9 cellular contexts compared by ENCODE assay signal in genomic region chr11:128318856-128319474, GRCh38.
A peak's percentile ranks its signal among the peaks of the same experiment; 100 is the strongest.
DNase-seq lines count a peak whose midpoint lies in the region; ATAC-seq and TF ChIP-seq lines count a peak whose summit lies in the region.
"Had no signal": no experiment of that assay in that cellular context is flagged by ENCODE, and none has a peak within 500 bp of the region (broad histone marks: within the 10 kb centered on the region; RNA-seq: fewer than 3 reads in every experiment).

No MANE protein-coding gene starts in this region.

- in situ Hi-C loops in transverse colon (cut with MboI; ENCODE audit: low pct_ligation_motif_present in 1 of 4, low pct_unique_long_range_greater_than_20kb in 1 of 4, low sequenced_read_pairs in 3 of 4) = loop anchor here in 1 of 4 donors (25.0 kb wide), 1 partner anchor 143 kb away; no protein-coding TSS in a partner anchor

- H3K4me3 Mint-ChIP-seq in T-helper 17 cell = peak overlapping the region; percentile 70

- H3K4me1 ChIP-seq in stomach (no peaks in the 10 kb centered on the region), transverse colon (peaks cover 0 to 8% (median 2%) of the 10 kb centered on the region in 4 donors)

- H3K9me3 ChIP-seq in T-helper 17 cell (ENCODE audit: control insufficient read depth, low read length, poor library complexity, severe bottlenecking) = no peaks in the 10 kb centered on the region
- peaks cover 4 to 17% (median 11%) of the 10 kb centered on the region in 4 donors for H3K9me3 ChIP-seq in stomach
- H3K9me3 ChIP-seq in transverse colon = peaks cover 5 to 7% of the 10 kb centered on the region in 2 donors

- POLR2A ChIA-PET in GM10248 (lab: Yijun Ruan, JAX) = no interaction called here

- peaks cover 11% of the 10 kb centered on the region for H3K36me3 Mint-ChIP-seq in T-helper 17 cell (ENCODE audit: low read depth)

- H3K36me3 ChIP-seq in stomach (no peaks in the 10 kb centered on the region), transverse colon (no peaks in the 10 kb centered on the region)

- intact Hi-C loops in stomach (cut with DNase I; ENCODE audit: low total_unique reads) = no loop called here
- intact Hi-C loops in transverse colon (cut with DNase I; ENCODE audit: low total_unique reads) = no loop called here

- no peaks in the 10 kb centered on the region for H3K27me3 Mint-ChIP-seq in T-helper 17 cell

- TF ChIP-seq CTCF in GM10248 (IDR thresholded peaks at IDR 0.05; ENCODE audit: control extremely low read depth, extremely low read depth, low read depth, missing control alignments) (no peak), stomach (IDR thresholded peaks at IDR 0.05) (no peak), transverse colon (IDR thresholded peaks at IDR 0.05) (no peak)

- H3K27ac ChIP-seq in stomach (no peak overlapping the region), transverse colon (no peak overlapping the region)

- CTCF ChIA-PET in GM10248 (lab: Yijun Ruan, JAX) = interaction anchor here (0.8 to 3.1 kb wide), 7 partner anchors 10 to 311 kb away, joined by 3 to 16 read pairs (median 6); no protein-coding TSS in a partner anchor

- TF ChIP-seq EP300 in stomach (IDR thresholded peaks at IDR 0.05) (no peak), transverse colon (IDR thresholded peaks at IDR 0.05; ENCODE audit: low read depth) (no peak)

- 64 to 79% (median 75%) methylated on average over 8 of the region's 8 CpGs for WGBS in stomach, 5 donors
- WGBS in transverse colon (ENCODE audit: low coverage in 1 of 2), 2 donors = 46 to 69% methylated on average over 5 to 8 of the region's 8 CpGs

- H3K27ac Mint-ChIP-seq in T-helper 17 cell = peak overlapping the region; percentile 97

- H3K27me3 ChIP-seq in stomach = no peaks in the 10 kb centered on the region
- H3K27me3 ChIP-seq in transverse colon = no peaks in the 10 kb centered on the region

- ATAC-seq in GM21786 (IDR thresholded peaks at IDR 0.05; ENCODE audit: unreplicated experiment) (peak; percentile 92), T-helper 17 cell (peak; percentile 90)

- peak; percentile 56 for DNase-seq in GM10248 (ENCODE audit: extremely low spot score)
- peak; percentile 41 to 66 (median 53) for DNase-seq in T-helper 17 cell
- DNase-seq in effector CD4-positive, alpha-beta T cell = peak; percentile 64
- no peak for DNase-seq in stomach
- DNase-seq in transverse colon = no peak
- no peak for DNase-seq in NCI-H2171 treated with DMSO at 0.1 percent for 48 hours (lab: John Stamatoyannopoulos, UW)
- no peak for DNase-seq in SKM-1 (lab: John Stamatoyannopoulos, UW; ENCODE audit: unreplicated experiment)

- TF ChIP-seq POLR2A in stomach (IDR thresholded peaks at IDR 0.05) (no peak), transverse colon (IDR thresholded peaks at IDR 0.05) (no peak)

- H3K4me3 ChIP-seq in stomach (no peak overlapping the region), transverse colon (no peak overlapping the region)
- H3K4me3 ChIP-seq: skin epidermis had no signal

- peaks cover 45% of the 10 kb centered on the region for H3K4me1 Mint-ChIP-seq in T-helper 17 cell

Comparison
In these comparisons a context has a peak if more than half of its experiments do, and no peak if none do; other contexts are left out.
1. DNase-seq: peak in GM10248 (single experiment), T-helper 17 cell (3 of 3) and effector CD4-positive, alpha-beta T cell (single experiment); none in stomach (single experiment), transverse colon (single experiment), NCI-H2171 treated with DMSO at 0.1 percent for 48 hours (single experiment) and SKM-1 (single experiment).